In genomic region chrX:13188731-13189309, GRCh38 we compare ENCODE assay signal across 27 cellular contexts.
"Had no signal": no experiment of that assay in that cellular context is flagged by ENCODE, and none has a peak within 500 bp of the region (broad histone marks: within the 10 kb centered on the region; RNA-seq: fewer than 3 reads in every experiment).

No MANE protein-coding gene starts in this region.

- H3K27me3 Mint-ChIP-seq: activated B cell treated with CpG ODN at 0.5 μM for 24 hours; activated CD4-positive, alpha-beta T cell treated with anti-CD3 and anti-CD28 coated beads, Interleukin-2, amount 10 ng/mL, durations not matched to agents 24 days and 14 days; activated CD8-positive, alpha-beta memory T cell treated with anti-CD3 and anti-CD28 coated beads, Interleukin-2, amount 10 ng/mL, durations not matched to agents 7 days and 5 days; activated naive CD4-positive, alpha-beta T cell treated with anti-CD3 and anti-CD28 coated beads, Interleukin-2, amount 50 U/mL, for 24 hours; T-helper 17 cell had no signal

- ATAC-seq: activated CD8-positive, alpha-beta memory T cell treated with anti-CD3 and anti-CD28 coated beads, Interleukin-2, amount 10 ng/mL, durations not matched to agents 7 days and 5 days; Panc1; T-helper 17 cell had no signal

- H3K36me3 ChIP-seq: breast epithelium, SJSA1 had no signal

- H3K9ac ChIP-seq: KMS-11 had no signal

- H3K4me3 ChIP-seq: breast epithelium, SJSA1 had no signal

- H3K36me3 Mint-ChIP-seq: activated naive CD4-positive, alpha-beta T cell treated with anti-CD3 and anti-CD28 coated beads, Interleukin-2, amount 50 U/mL, for 24 hours had no signal

- H3K27ac Mint-ChIP-seq: activated B cell treated with CpG ODN at 0.5 μM for 24 hours; activated CD4-positive, alpha-beta T cell treated with anti-CD3 and anti-CD28 coated beads, Interleukin-2, amount 10 ng/mL, durations not matched to agents 24 days and 14 days; activated CD8-positive, alpha-beta memory T cell treated with anti-CD3 and anti-CD28 coated beads, Interleukin-2, amount 10 ng/mL, durations not matched to agents 7 days and 5 days; activated naive CD4-positive, alpha-beta T cell treated with anti-CD3 and anti-CD28 coated beads, Interleukin-2, amount 50 U/mL, for 24 hours; activated T-cell treated with anti-CD3 and anti-CD28 coated beads, Interleukin-2, amount 50 U/mL, for 24 hours; activated T-helper 1 cell treated with anti-CD3 and anti-CD28 coated beads, Interleukin-12 subunit alpha, Interleukin-12 subunit beta, Interleukin-2, Interleukin-4 antibody, amounts not matched to agents 30 ng/mL and 10 ng/mL and 1 ng/mL, durations not matched to agents 14 hours and 24 hours and 36 hours; T-helper 17 cell had no signal

- H3K27ac ChIP-seq: breast epithelium, KMS-11, SJSA1 had no signal

- H3K27me3 ChIP-seq: SJSA1 had no signal

- H3K4me2 ChIP-seq: KMS-11 had no signal

- H3K4me3 Mint-ChIP-seq: activated B cell treated with CpG ODN at 0.5 μM for 24 hours; activated CD4-positive, alpha-beta T cell treated with anti-CD3 and anti-CD28 coated beads, Interleukin-2, amount 10 ng/mL, durations not matched to agents 24 days and 14 days; activated CD8-positive, alpha-beta memory T cell treated with anti-CD3 and anti-CD28 coated beads, Interleukin-2, amount 10 ng/mL, durations not matched to agents 7 days and 5 days; activated naive CD4-positive, alpha-beta T cell treated with anti-CD3 and anti-CD28 coated beads, Interleukin-2, amount 50 U/mL, for 24 hours; activated T-cell treated with anti-CD3 and anti-CD28 coated beads, Interleukin-2, amount 50 U/mL, for 24 hours; activated T-helper 1 cell treated with anti-CD3 and anti-CD28 coated beads, Interleukin-12 subunit alpha, Interleukin-12 subunit beta, Interleukin-2, Interleukin-4 antibody, amounts not matched to agents 30 ng/mL and 10 ng/mL and 1 ng/mL, durations not matched to agents 14 hours and 24 hours and 36 hours; T-helper 17 cell had no signal

- H3K9me3 ChIP-seq: breast epithelium, SJSA1 had no signal

- DNase-seq: activated B cell treated with CpG ODN at 0.5 μM for 24 hours; activated CD4-positive, alpha-beta T cell treated with anti-CD3 and anti-CD28 coated beads for 1 hour; activated CD4-positive, alpha-beta T cell treated with anti-CD3 and anti-CD28 coated beads, Interleukin-2, amount 10 ng/mL, durations not matched to agents 24 days and 14 days; activated CD4-positive, alpha-beta T cell treated with anti-CD3 and anti-CD28 coated beads, Interleukin-2, amount 50 U/mL, for 48 hours; activated CD8-positive, alpha-beta memory T cell treated with anti-CD3 and anti-CD28 coated beads, Interleukin-2, amount 10 ng/mL, durations not matched to agents 7 days and 5 days; activated effector memory CD4-positive, alpha-beta T cell treated with Interleukin-2 at 50 U/mL for 16 hours; activated naive CD4-positive, alpha-beta T cell; activated T-cell treated with anti-CD3 and anti-CD28 coated beads, Interleukin-2, amount 50 U/mL, for 24 hours; aorta; NCI-H1092; NCI-H1417; NCI-H1930; NCI-H2171 treated with DMSO at 0.1 percent for 48 hours; NCI-H226; NCI-H526; NK-92 treated with Interleukin-12 subunit alpha and Interleukin-12 subunit beta, amount 100 ng/mL, for 24 hours; OCI-M1; RPMI8226; SHP77; T-helper 17 cell; T-helper 9 cell had no signal

- H3K9me3 Mint-ChIP-seq: activated B cell treated with CpG ODN at 0.5 μM for 24 hours; activated naive CD4-positive, alpha-beta T cell treated with anti-CD3 and anti-CD28 coated beads, Interleukin-2, amount 50 U/mL, for 24 hours had no signal

- H3K4me1 ChIP-seq: breast epithelium, SJSA1 had no signal

- H3K4me1 Mint-ChIP-seq: activated B cell treated with CpG ODN at 0.5 μM for 24 hours; activated CD4-positive, alpha-beta T cell treated with anti-CD3 and anti-CD28 coated beads, Interleukin-2, amount 10 ng/mL, durations not matched to agents 24 days and 14 days; activated CD8-positive, alpha-beta memory T cell treated with anti-CD3 and anti-CD28 coated beads, Interleukin-2, amount 10 ng/mL, durations not matched to agents 7 days and 5 days; T-helper 17 cell had no signal
